Comparison of ENCODE assay signal across 6 cellular contexts in genomic region chr2:98928242-98928641, GRCh38. TPM values are rescaled to one million over a fixed set of nuclear protein-coding genes. Genes with fewer than 3 reads are reported as not detected.
"Had no signal": no experiment of that assay in that cellular context is flagged by ENCODE, and none has a peak within 500 bp of the region (broad histone marks: within the 10 kb centered on the region; RNA-seq: fewer than 3 reads in every experiment).

No MANE protein-coding gene starts in this region.

- H3K27ac Mint-ChIP-seq: H9 had no signal

- H3K9ac ChIP-seq: GM23248 had no signal

- H2AFZ ChIP-seq: GM23248 had no signal

- DNase-seq: GM23248, GOT3, H9, HCEC 1CT, IMR-90 had no signal

- H3K27ac ChIP-seq: GM23248 had no signal

- H3K4me3 ChIP-seq: GM23248, K562 had no signal

- H3K4me3 Mint-ChIP-seq: H9 had no signal

- ATAC-seq: K562 had no signal

RNA-seq across cellular contexts. Expression of gene CRACDL, which starts 7.8 kb away (rescaled TPM):
- total RNA-seq: GM23248, IMR-90, K562 had no signal
- polyA plus RNA-seq: GM23248, IMR-90, K562 had no signal
